ENCODE assay signal across 8 cellular contexts in genomic region chr18:43271593-43272432, GRCh38.
A peak's percentile ranks its signal among the peaks of the same experiment; 100 is the strongest.
DNase-seq lines count a peak whose midpoint lies in the region; ATAC-seq, FAIRE-seq and TF ChIP-seq lines count a peak whose summit lies in the region.
"Had no signal": no experiment of that assay in that cellular context is flagged by ENCODE, and none has a peak within 500 bp of the region (broad histone marks: within the 10 kb centered on the region; RNA-seq: fewer than 3 reads in every experiment).

No MANE protein-coding gene starts in this region.

- H3K4me3 ChIP-seq in OCI-LY1 (ENCODE audit: low read depth, low read length, poor library complexity, severe bottlenecking) (no peak overlapping the region), endocrine pancreas (ENCODE audit: control insufficient read depth, insufficient read depth, low read length) (peak overlapping the region; percentile 18)

- H2AFZ ChIP-seq in OCI-LY1 (ENCODE audit: low read length) = no peak overlapping the region

- no peaks in the 10 kb centered on the region for H3K9me2 ChIP-seq in OCI-LY1 (ENCODE audit: low read depth, low read length)

- H3K4me1 ChIP-seq in OCI-LY1 (ENCODE audit: insufficient read depth, low read length, severe bottlenecking) (no peaks in the 10 kb centered on the region), endocrine pancreas (ENCODE audit: control insufficient read depth, insufficient read depth, low read length) (peaks cover 32% of the 10 kb centered on the region)

- H3F3A ChIP-seq in OCI-LY1 (ENCODE audit: insufficient read depth, low read length) = no peaks in the 10 kb centered on the region

- no peaks in the 10 kb centered on the region for H3K9me3 Mint-ChIP-seq in nephron progenitor cell

- ATAC-seq in GM19328 (IDR thresholded peaks at IDR 0.05; ENCODE audit: unreplicated experiment) (peak; percentile 66), HG03378 (IDR thresholded peaks at IDR 0.05; ENCODE audit: unreplicated experiment) (peak; percentile 85)

- H3K4me3 Mint-ChIP-seq in nephron progenitor cell = no peak overlapping the region
- H3K4me3 Mint-ChIP-seq: activated naive CD4-positive, alpha-beta T cell treated with anti-CD3 and anti-CD28 coated beads, Interleukin-2, amount 50 U/mL, for 24 hours had no signal

- no peaks in the 10 kb centered on the region for H3K27me3 ChIP-seq in OCI-LY1 (ENCODE audit: insufficient read depth, low read length)
- no peaks in the 10 kb centered on the region for H3K27me3 ChIP-seq in endocrine pancreas (ENCODE audit: control insufficient read depth, insufficient read depth, low read length)

- no peaks in the 10 kb centered on the region for H3K4me1 Mint-ChIP-seq in nephron progenitor cell
- H3K4me1 Mint-ChIP-seq: activated naive CD4-positive, alpha-beta T cell treated with anti-CD3 and anti-CD28 coated beads, Interleukin-2, amount 50 U/mL, for 24 hours had no signal

- no peaks in the 10 kb centered on the region for H4K20me1 ChIP-seq in OCI-LY1 (ENCODE audit: insufficient read depth, low read length)

- H3K9ac ChIP-seq in OCI-LY1 (ENCODE audit: low read length) = no peak overlapping the region
- H3K9ac ChIP-seq in endocrine pancreas (ENCODE audit: control insufficient read depth, insufficient read depth, low read length) = no peak overlapping the region

- TF ChIP-seq CTCF in OCI-LY1 (IDR thresholded peaks at IDR 0.05; ENCODE audit: low read length) (peak; percentile 45), nephron progenitor cell (IDR thresholded peaks at IDR 0.05) (peak; percentile 94)

- peaks cover 10% of the 10 kb centered on the region for H3K27me3 Mint-ChIP-seq in nephron progenitor cell (ENCODE audit: low read depth, poor library complexity)
- H3K27me3 Mint-ChIP-seq: activated naive CD4-positive, alpha-beta T cell treated with anti-CD3 and anti-CD28 coated beads, Interleukin-2, amount 50 U/mL, for 24 hours had no signal

- no peaks in the 10 kb centered on the region for H3K9me3 ChIP-seq in OCI-LY1 (ENCODE audit: low read length)
- no peaks in the 10 kb centered on the region for H3K9me3 ChIP-seq in endocrine pancreas (ENCODE audit: control insufficient read depth, low read length)

- no peak overlapping the region for H3K4me2 ChIP-seq in OCI-LY1 (ENCODE audit: low read length)

- no peak overlapping the region for H3K27ac ChIP-seq in OCI-LY1 (ENCODE audit: low read depth, low read length, poor library complexity, severe bottlenecking)

- no peaks in the 10 kb centered on the region for H3K36me3 Mint-ChIP-seq in nephron progenitor cell (ENCODE audit: low read depth)
- H3K36me3 Mint-ChIP-seq: activated naive CD4-positive, alpha-beta T cell treated with anti-CD3 and anti-CD28 coated beads, Interleukin-2, amount 50 U/mL, for 24 hours had no signal

- no peak for FAIRE-seq in H54 (lab: Jason Lieb, UNC)

- H3K79me2 ChIP-seq in OCI-LY1 (ENCODE audit: insufficient read depth, low read length) = no peaks in the 10 kb centered on the region

- no peak overlapping the region for H3K27ac Mint-ChIP-seq in nephron progenitor cell
- H3K27ac Mint-ChIP-seq: activated naive CD4-positive, alpha-beta T cell treated with anti-CD3 and anti-CD28 coated beads, Interleukin-2, amount 50 U/mL, for 24 hours had no signal

- no peaks in the 10 kb centered on the region for H3K36me3 ChIP-seq in OCI-LY1 (ENCODE audit: insufficient read depth, low read length)
- peaks cover 4% of the 10 kb centered on the region for H3K36me3 ChIP-seq in endocrine pancreas (ENCODE audit: control insufficient read depth, insufficient read depth, low read length)

- no peak for TF ChIP-seq POLR2A in H54 (IDR thresholded peaks at IDR 0.05; ENCODE audit: low read depth, low read length)

- DNase-seq in EH (ENCODE audit: low read depth) = peak; percentile 44
- DNase-seq in nephron progenitor cell = peak; percentile 33
- no peak for DNase-seq in H54 (ENCODE audit: insufficient read length, low spot score)
